Comparison of ENCODE assay signal across 1 cellular context in the genomic region with DNA sequence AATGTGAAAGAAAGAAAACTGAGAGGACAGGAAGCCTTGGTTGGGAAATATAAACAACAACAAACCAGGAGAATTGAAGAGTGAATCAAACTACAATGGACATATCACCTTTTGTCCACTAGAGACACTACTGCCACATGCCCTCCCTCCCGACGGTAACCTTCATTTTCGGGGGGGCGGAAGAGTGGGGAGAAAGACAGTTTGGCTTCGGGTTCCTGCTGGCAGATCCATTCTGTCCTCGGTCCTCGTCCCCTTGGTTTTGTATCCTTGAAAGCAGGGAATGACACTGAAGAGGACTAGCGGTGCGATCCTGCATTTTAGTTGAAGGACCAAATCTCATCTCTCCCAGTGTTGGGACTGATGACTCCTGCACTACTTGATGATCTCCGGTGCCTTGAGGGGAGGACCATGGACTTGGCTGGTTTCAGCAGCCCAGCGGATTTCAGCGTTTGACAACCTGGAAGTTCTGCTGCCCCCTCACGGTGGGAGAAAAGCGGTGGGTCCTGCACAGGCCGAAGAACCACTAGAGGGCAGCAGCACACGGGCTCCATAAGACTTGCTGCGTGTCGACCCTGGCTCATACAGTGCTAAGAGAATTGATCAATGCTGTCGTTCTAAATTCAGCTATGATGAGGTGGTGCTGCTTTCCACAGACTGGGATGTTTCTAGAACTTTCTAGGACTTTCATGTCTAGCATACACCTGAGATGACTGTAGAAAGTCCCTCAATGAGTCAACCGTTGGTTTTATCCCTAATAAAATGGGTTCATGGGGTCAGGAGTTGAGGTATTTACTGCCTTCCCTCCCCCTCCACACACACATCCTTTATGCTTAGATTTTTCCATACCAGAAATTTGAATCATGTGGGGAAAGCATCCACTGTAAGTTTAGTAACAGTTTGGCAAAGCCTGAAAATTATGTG.
TF ChIP-seq lines count a peak whose summit lies in the region.

No MANE protein-coding gene starts in this region.

TF ChIP-seq in K562, 482 proteins besides CTCF, POLR2A, EP300 and RAD21 (continued from another document and continues in another):
- TF ChIP-seq, protein P1, sequence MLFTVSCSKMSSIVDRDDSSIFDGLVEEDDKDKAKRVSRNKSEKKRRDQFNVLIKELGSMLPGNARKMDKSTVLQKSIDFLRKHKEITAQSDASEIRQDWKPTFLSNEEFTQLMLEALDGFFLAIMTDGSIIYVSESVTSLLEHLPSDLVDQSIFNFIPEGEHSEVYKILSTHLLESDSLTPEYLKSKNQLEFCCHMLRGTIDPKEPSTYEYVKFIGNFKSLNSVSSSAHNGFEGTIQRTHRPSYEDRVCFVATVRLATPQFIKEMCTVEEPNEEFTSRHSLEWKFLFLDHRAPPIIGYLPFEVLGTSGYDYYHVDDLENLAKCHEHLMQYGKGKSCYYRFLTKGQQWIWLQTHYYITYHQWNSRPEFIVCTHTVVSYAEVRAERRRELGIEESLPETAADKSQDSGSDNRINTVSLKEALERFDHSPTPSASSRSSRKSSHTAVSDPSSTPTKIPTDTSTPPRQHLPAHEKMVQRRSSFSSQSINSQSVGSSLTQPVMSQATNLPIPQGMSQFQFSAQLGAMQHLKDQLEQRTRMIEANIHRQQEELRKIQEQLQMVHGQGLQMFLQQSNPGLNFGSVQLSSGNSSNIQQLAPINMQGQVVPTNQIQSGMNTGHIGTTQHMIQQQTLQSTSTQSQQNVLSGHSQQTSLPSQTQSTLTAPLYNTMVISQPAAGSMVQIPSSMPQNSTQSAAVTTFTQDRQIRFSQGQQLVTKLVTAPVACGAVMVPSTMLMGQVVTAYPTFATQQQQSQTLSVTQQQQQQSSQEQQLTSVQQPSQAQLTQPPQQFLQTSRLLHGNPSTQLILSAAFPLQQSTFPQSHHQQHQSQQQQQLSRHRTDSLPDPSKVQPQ (CRISPR knock-in tag; IDR thresholded peaks at IDR 0.05; ENCODE audit: borderline replicate concordance), result no peak
- TF ChIP-seq, protein P2, sequence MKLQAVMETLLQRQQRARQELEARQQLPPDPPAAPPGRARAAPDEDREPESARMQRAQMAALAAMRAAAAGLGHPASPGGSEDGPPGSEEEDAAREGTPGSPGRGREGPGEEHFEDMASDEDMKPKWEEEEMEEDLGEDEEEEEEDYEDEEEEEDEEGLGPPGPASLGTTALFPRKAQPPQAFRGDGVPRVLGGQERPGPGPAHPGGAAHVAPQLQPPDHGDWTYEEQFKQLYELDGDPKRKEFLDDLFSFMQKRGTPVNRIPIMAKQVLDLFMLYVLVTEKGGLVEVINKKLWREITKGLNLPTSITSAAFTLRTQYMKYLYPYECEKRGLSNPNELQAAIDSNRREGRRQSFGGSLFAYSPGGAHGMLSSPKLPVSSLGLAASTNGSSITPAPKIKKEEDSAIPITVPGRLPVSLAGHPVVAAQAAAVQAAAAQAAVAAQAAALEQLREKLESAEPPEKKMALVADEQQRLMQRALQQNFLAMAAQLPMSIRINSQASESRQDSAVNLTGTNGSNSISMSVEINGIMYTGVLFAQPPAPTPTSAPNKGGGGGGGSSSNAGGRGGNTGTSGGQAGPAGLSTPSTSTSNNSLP (IDR thresholded peaks at IDR 0.05; ENCODE audit: borderline replicate concordance, low read depth, low read length), result 0 out of 2 replicates have a peak, but pooled peaks have one; percentile 19
- TF ChIP-seq, protein P3, sequence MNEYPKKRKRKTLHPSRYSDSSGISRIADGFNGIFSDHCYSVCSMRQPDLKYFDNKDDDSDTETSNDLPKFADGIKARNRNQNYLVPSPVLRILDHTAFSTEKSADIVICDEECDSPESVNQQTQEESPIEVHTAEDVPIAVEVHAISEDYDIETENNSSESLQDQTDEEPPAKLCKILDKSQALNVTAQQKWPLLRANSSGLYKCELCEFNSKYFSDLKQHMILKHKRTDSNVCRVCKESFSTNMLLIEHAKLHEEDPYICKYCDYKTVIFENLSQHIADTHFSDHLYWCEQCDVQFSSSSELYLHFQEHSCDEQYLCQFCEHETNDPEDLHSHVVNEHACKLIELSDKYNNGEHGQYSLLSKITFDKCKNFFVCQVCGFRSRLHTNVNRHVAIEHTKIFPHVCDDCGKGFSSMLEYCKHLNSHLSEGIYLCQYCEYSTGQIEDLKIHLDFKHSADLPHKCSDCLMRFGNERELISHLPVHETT (CRISPR knock-in tag; conservative IDR thresholded peaks at IDR 0.05 in 1 of 2, IDR thresholded peaks at IDR 0.05 in 1 of 2), result no peak
- peak; percentile 15; the same call in 1 of the 2 replicates for TF ChIP-seq BHLHE40 (IDR thresholded peaks at IDR 0.05; ENCODE audit: low read length)
- no peak; the same call in 1 of the 2 replicates for TF ChIP-seq KLF6 (CRISPR knock-in tag; IDR thresholded peaks at IDR 0.05; ENCODE audit: borderline replicate concordance)
- no peak for TF ChIP-seq BRD4 (IDR thresholded peaks at IDR 0.05)
- TF ChIP-seq, protein P4, sequence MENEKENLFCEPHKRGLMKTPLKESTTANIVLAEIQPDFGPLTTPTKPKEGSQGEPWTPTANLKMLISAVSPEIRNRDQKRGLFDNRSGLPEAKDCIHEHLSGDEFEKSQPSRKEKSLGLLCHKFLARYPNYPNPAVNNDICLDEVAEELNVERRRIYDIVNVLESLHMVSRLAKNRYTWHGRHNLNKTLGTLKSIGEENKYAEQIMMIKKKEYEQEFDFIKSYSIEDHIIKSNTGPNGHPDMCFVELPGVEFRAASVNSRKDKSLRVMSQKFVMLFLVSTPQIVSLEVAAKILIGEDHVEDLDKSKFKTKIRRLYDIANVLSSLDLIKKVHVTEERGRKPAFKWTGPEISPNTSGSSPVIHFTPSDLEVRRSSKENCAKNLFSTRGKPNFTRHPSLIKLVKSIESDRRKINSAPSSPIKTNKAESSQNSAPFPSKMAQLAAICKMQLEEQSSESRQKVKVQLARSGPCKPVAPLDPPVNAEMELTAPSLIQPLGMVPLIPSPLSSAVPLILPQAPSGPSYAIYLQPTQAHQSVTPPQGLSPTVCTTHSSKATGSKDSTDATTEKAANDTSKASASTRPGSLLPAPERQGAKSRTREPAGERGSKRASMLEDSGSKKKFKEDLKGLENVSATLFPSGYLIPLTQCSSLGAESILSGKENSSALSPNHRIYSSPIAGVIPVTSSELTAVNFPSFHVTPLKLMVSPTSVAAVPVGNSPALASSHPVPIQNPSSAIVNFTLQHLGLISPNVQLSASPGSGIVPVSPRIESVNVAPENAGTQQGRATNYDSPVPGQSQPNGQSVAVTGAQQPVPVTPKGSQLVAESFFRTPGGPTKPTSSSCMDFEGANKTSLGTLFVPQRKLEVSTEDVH (IDR thresholded peaks at IDR 0.05; ENCODE audit: low read depth, partially characterized antibody), result no peak
- no peak for TF ChIP-seq HNRNPUL1 (IDR thresholded peaks at IDR 0.05; ENCODE audit: low read length)
- TF ChIP-seq, protein P5, sequence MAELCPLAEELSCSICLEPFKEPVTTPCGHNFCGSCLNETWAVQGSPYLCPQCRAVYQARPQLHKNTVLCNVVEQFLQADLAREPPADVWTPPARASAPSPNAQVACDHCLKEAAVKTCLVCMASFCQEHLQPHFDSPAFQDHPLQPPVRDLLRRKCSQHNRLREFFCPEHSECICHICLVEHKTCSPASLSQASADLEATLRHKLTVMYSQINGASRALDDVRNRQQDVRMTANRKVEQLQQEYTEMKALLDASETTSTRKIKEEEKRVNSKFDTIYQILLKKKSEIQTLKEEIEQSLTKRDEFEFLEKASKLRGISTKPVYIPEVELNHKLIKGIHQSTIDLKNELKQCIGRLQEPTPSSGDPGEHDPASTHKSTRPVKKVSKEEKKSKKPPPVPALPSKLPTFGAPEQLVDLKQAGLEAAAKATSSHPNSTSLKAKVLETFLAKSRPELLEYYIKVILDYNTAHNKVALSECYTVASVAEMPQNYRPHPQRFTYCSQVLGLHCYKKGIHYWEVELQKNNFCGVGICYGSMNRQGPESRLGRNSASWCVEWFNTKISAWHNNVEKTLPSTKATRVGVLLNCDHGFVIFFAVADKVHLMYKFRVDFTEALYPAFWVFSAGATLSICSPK (IDR thresholded peaks at IDR 0.05; ENCODE audit: borderline replicate concordance), result no peak
- TF ChIP-seq ZSCAN32 (CRISPR knock-in tag; IDR thresholded peaks at IDR 0.05), result no peak
- no peak for TF ChIP-seq OTX1 (CRISPR knock-in tag; IDR thresholded peaks at IDR 0.05)
- no peak for TF ChIP-seq ZNF124 (CRISPR knock-in tag; IDR thresholded peaks at IDR 0.05)
- TF ChIP-seq MEF2A (IDR thresholded peaks at IDR 0.05; ENCODE audit: control insufficient read depth, low read depth, low read length), result no peak
- peak; percentile 18; the same call in 1 of the 2 replicates for TF ChIP-seq FOXM1 (IDR thresholded peaks at IDR 0.05; ENCODE audit: low read depth)
- no peak for TF ChIP-seq FOXM1 (CRISPR knock-in tag; IDR thresholded peaks at IDR 0.05; ENCODE audit: low read depth)
- no peak for TF ChIP-seq CAMTA2 (CRISPR knock-in tag; conservative IDR thresholded peaks at IDR 0.05)
- no peak for TF ChIP-seq ZBTB1 (CRISPR knock-in tag; IDR thresholded peaks at IDR 0.05; ENCODE audit: borderline replicate concordance, low read depth)
- TF ChIP-seq SNRNP70 (optimal IDR thresholded peaks at IDR 0.05; ENCODE audit: low read depth, low read length), result no peak
- TF ChIP-seq, protein P6, sequence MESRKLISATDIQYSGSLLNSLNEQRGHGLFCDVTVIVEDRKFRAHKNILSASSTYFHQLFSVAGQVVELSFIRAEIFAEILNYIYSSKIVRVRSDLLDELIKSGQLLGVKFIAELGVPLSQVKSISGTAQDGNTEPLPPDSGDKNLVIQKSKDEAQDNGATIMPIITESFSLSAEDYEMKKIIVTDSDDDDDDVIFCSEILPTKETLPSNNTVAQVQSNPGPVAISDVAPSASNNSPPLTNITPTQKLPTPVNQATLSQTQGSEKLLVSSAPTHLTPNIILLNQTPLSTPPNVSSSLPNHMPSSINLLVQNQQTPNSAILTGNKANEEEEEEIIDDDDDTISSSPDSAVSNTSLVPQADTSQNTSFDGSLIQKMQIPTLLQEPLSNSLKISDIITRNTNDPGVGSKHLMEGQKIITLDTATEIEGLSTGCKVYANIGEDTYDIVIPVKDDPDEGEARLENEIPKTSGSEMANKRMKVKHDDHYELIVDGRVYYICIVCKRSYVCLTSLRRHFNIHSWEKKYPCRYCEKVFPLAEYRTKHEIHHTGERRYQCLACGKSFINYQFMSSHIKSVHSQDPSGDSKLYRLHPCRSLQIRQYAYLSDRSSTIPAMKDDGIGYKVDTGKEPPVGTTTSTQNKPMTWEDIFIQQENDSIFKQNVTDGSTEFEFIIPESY (CRISPR knock-in tag; IDR thresholded peaks at IDR 0.05), result peak; percentile 95
- peak; percentile 38; the same call in 1 of the 2 replicates for TF ChIP-seq ZNF175 (CRISPR knock-in tag; IDR thresholded peaks at IDR 0.05; ENCODE audit: low read depth)
- TF ChIP-seq, protein P7, sequence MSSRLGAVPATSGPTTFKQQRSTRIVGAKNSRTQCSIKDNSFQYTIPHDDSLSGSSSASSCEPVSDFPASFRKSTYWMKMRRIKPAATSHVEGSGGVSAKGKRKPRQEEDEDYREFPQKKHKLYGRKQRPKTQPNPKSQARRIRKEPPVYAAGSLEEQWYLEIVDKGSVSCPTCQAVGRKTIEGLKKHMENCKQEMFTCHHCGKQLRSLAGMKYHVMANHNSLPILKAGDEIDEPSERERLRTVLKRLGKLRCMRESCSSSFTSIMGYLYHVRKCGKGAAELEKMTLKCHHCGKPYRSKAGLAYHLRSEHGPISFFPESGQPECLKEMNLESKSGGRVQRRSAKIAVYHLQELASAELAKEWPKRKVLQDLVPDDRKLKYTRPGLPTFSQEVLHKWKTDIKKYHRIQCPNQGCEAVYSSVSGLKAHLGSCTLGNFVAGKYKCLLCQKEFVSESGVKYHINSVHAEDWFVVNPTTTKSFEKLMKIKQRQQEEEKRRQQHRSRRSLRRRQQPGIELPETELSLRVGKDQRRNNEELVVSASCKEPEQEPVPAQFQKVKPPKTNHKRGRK (tag; IDR thresholded peaks at IDR 0.05), result no peak
- no peak for TF ChIP-seq THRAP3 (IDR thresholded peaks at IDR 0.05; ENCODE audit: borderline replicate concordance)
- TF ChIP-seq ZEB2 (IDR thresholded peaks at IDR 0.05), result peak; percentile 55; the same call in 1 of the 2 replicates
- TF ChIP-seq, protein P8, sequence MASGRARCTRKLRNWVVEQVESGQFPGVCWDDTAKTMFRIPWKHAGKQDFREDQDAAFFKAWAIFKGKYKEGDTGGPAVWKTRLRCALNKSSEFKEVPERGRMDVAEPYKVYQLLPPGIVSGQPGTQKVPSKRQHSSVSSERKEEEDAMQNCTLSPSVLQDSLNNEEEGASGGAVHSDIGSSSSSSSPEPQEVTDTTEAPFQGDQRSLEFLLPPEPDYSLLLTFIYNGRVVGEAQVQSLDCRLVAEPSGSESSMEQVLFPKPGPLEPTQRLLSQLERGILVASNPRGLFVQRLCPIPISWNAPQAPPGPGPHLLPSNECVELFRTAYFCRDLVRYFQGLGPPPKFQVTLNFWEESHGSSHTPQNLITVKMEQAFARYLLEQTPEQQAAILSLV (tag; IDR thresholded peaks at IDR 0.05), result no peak
- TF ChIP-seq RBBP5 (IDR thresholded peaks at IDR 0.05; ENCODE audit: borderline replicate concordance, insufficient read depth, low read length, poor library complexity, severe bottlenecking), result no peak
- TF ChIP-seq, protein P9, sequence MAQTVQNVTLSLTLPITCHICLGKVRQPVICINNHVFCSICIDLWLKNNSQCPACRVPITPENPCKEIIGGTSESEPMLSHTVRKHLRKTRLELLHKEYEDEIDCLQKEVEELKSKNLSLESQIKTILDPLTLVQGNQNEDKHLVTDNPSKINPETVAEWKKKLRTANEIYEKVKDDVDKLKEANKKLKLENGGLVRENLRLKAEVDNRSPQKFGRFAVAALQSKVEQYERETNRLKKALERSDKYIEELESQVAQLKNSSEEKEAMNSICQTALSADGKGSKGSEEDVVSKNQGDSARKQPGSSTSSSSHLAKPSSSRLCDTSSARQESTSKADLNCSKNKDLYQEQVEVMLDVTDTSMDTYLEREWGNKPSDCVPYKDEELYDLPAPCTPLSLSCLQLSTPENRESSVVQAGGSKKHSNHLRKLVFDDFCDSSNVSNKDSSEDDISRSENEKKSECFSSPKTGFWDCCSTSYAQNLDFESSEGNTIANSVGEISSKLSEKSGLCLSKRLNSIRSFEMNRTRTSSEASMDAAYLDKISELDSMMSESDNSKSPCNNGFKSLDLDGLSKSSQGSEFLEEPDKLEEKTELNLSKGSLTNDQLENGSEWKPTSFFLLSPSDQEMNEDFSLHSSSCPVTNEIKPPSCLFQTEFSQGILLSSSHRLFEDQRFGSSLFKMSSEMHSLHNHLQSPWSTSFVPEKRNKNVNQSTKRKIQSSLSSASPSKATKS (CRISPR knock-in tag; IDR thresholded peaks at IDR 0.05), result no peak
- TF ChIP-seq, protein P10, sequence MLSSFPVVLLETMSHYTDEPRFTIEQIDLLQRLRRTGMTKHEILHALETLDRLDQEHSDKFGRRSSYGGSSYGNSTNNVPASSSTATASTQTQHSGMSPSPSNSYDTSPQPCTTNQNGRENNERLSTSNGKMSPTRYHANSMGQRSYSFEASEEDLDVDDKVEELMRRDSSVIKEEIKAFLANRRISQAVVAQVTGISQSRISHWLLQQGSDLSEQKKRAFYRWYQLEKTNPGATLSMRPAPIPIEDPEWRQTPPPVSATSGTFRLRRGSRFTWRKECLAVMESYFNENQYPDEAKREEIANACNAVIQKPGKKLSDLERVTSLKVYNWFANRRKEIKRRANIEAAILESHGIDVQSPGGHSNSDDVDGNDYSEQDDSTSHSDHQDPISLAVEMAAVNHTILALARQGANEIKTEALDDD (IDR thresholded peaks at IDR 0.05), result peak; percentile 76
- no peak for TF ChIP-seq KDM5B (IDR thresholded peaks at IDR 0.05; ENCODE audit: insufficient replicate concordance, low read depth, low read length)
- TF ChIP-seq ZNF184 (CRISPR knock-in tag; IDR thresholded peaks at IDR 0.05), result no peak
- peak; percentile 78 for TF ChIP-seq EHMT2 (IDR thresholded peaks at IDR 0.05)
- TF ChIP-seq ZNF3 (CRISPR knock-in tag; IDR thresholded peaks at IDR 0.05), result no peak
- TF ChIP-seq ZNF143 (CRISPR knock-in tag; IDR thresholded peaks at IDR 0.05), result no peak
- no peak for TF ChIP-seq PURB (CRISPR knock-in tag; IDR thresholded peaks at IDR 0.05; ENCODE audit: low read depth)
- 0 out of 2 replicates have a peak, but pooled peaks have one; percentile 39 for TF ChIP-seq HMG20B (CRISPR knock-in tag; IDR thresholded peaks at IDR 0.05)
- peak; percentile 60 for TF ChIP-seq KAT2B (IDR thresholded peaks at IDR 0.05; ENCODE audit: low read depth, low read length)
